Comparison of ENCODE assay signal across 9 cellular contexts in genomic region chr14:21191261-21191808, GRCh38. TPM values are rescaled to one million over a fixed set of nuclear protein-coding genes. Genes with fewer than 3 reads are reported as not detected.
DNase-seq lines count a peak whose midpoint lies in the region; FAIRE-seq and TF ChIP-seq lines count a peak whose summit lies in the region.
"Had no signal": no experiment of that assay in that cellular context is flagged by ENCODE, and none has a peak within 500 bp of the region (broad histone marks: within the 10 kb centered on the region; RNA-seq: fewer than 3 reads in every experiment).

No MANE protein-coding gene starts in this region.

- CTCF ChIA-PET in activated CD4-positive, alpha-beta T cell treated with anti-CD3 and anti-CD28 coated beads, Interleukin-2, amount 10 ng/mL, durations not matched to agents 7 days and 5 days (lab: Charles Lee): interaction anchor here (0.6 to 1.5 kb wide), 4 partner anchors 12 to 1866 kb away, joined by 3 to 5 read pairs (median 4); no protein-coding TSS in a partner anchor
- CTCF ChIA-PET in endothelial cell of umbilical vein (lab: Charles Lee): interaction anchor here (1.8 kb wide), 1 partner anchor 177 kb away, joined by 4 read pairs; no protein-coding TSS in a partner anchor

- no peak for FAIRE-seq in endothelial cell of umbilical vein (lab: Jason Lieb, UNC)

- 91% methylated on average over 7 of the region's 7 CpGs for WGBS in smooth muscle cell (ENCODE audit: low lambda C conversion rate)

- no peaks in the 10 kb centered on the region for H3K9me2 ChIP-seq in OCI-LY1 (ENCODE audit: low read depth, low read length)

- no peaks in the 10 kb centered on the region for H3K36me3 ChIP-seq in OCI-LY1 (ENCODE audit: insufficient read depth, low read length)
- H3K36me3 ChIP-seq in endothelial cell of umbilical vein (ENCODE audit: control insufficient read depth in 2 of 2, extremely low read depth in 1 of 2, insufficient read depth in 2 of 2, low read length in 2 of 2): no peaks in the 10 kb centered on the region
- no peaks in the 10 kb centered on the region for H3K36me3 ChIP-seq in smooth muscle cell (ENCODE audit: low read depth)
- H3K36me3 ChIP-seq: HAP-1 had no signal

- no peak for DNase-seq in activated CD4-positive, alpha-beta T cell treated with anti-CD3 and anti-CD28 coated beads, Interleukin-2, amount 10 ng/mL, durations not matched to agents 7 days and 5 days
- no peak for DNase-seq in activated CD4-positive, alpha-beta T cell treated with anti-CD3 and anti-CD28 coated beads for 4 hours
- DNase-seq in endothelial cell of umbilical vein (ENCODE audit: low read depth, low spot score): no peak
- DNase-seq in smooth muscle cell (lab: John Stamatoyannopoulos, UW; ENCODE audit: unreplicated experiment): no peak
- DNase-seq in NCI-H1048 (lab: John Stamatoyannopoulos, UW): no peak
- no peak for DNase-seq in stimulated activated CD4-positive, alpha-beta T cell treated with anti-CD3 and anti-CD28 coated beads, Interleukin-15, amount 100 ng/mL, for 24 hours
- DNase-seq in NCI-H187 (lab: John Stamatoyannopoulos, UW): no peak

- no peak overlapping the region for H3K9ac ChIP-seq in OCI-LY1 (ENCODE audit: low read length)
- H3K9ac ChIP-seq in endothelial cell of umbilical vein (replicated peaks; ENCODE audit: extremely low read depth, insufficient read depth, low read length): no peak overlapping the region
- H3K9ac ChIP-seq in smooth muscle cell (ENCODE audit: low read depth): no peak overlapping the region

- H3K4me2 ChIP-seq in OCI-LY1 (ENCODE audit: low read length) (peak overlapping the region; percentile 51), endothelial cell of umbilical vein (ENCODE audit: insufficient read depth, low read length) (peak overlapping the region; percentile 46), smooth muscle cell (peak overlapping the region; percentile 90)

- H4K20me1 ChIP-seq in OCI-LY1 (ENCODE audit: insufficient read depth, low read length) (no peaks in the 10 kb centered on the region), endothelial cell of umbilical vein (replicated peaks; ENCODE audit: control insufficient read depth, extremely low read depth, insufficient read depth, low read length) (no peaks in the 10 kb centered on the region), smooth muscle cell (ENCODE audit: low read depth) (no peaks in the 10 kb centered on the region)

- no peak for TF ChIP-seq POLR2A in endothelial cell of umbilical vein (IDR thresholded peaks at IDR 0.05; ENCODE audit: low read depth, low read length)

- H3K27ac Mint-ChIP-seq in activated CD4-positive, alpha-beta T cell treated with anti-CD3 and anti-CD28 coated beads, Interleukin-2, amount 10 ng/mL, durations not matched to agents 7 days and 5 days: peak overlapping the region; percentile 41

- dilution Hi-C loops in endothelial cell of umbilical vein (cut with MboI; ENCODE audit: extremely low pct_ligation_motif_present, low sequenced_read_pairs): no loop called here

- peak overlapping the region; percentile 39 for H3K4me3 ChIP-seq in OCI-LY1 (ENCODE audit: low read depth, low read length, poor library complexity, severe bottlenecking)
- no peak overlapping the region for H3K4me3 ChIP-seq in endothelial cell of umbilical vein (replicated peaks in 1 of 3; ENCODE audit: insufficient read depth in 1 of 3, low read depth in 1 of 3, low read length in 3 of 3)
- peak overlapping the region; percentile 48 for H3K4me3 ChIP-seq in smooth muscle cell

- H3K27ac ChIP-seq in OCI-LY1 (ENCODE audit: low read depth, low read length, poor library complexity, severe bottlenecking) (no peak overlapping the region), endothelial cell of umbilical vein (ENCODE audit: insufficient read depth, low read depth, low read length) (no peak overlapping the region), smooth muscle cell (ENCODE audit: low read depth) (no peak overlapping the region)

- BruUV-seq in endothelial cell of umbilical vein (replicated peaks; lab: Mats Ljungman, UMichigan): no TSS peak

- H2AFZ ChIP-seq in OCI-LY1 (ENCODE audit: low read length) (no peak overlapping the region), endothelial cell of umbilical vein (ENCODE audit: low read depth, low read length) (no peak overlapping the region), smooth muscle cell (ENCODE audit: low read depth) (no peak overlapping the region)

- no peaks in the 10 kb centered on the region for H3K9me3 ChIP-seq in OCI-LY1 (ENCODE audit: low read length)
- H3K9me3 ChIP-seq in endothelial cell of umbilical vein (replicated peaks; ENCODE audit: control insufficient read depth, insufficient read depth, low read length): no peaks in the 10 kb centered on the region
- H3K9me3 ChIP-seq in smooth muscle cell (replicated peaks; ENCODE audit: low read depth): no peaks in the 10 kb centered on the region
- H3K9me3 ChIP-seq: HAP-1 had no signal

- peaks cover 4% of the 10 kb centered on the region; the same call in 1 of the 2 replicates for H3K27me3 ChIP-seq in OCI-LY1 (ENCODE audit: insufficient read depth, low read length)
- H3K27me3 ChIP-seq in endothelial cell of umbilical vein (ENCODE audit: control insufficient read depth in 2 of 2, insufficient read depth in 2 of 2, low read length in 2 of 2): peaks cover 6 to 14% of the 10 kb centered on the region in 2 experiments
- H3K27me3 ChIP-seq in smooth muscle cell (ENCODE audit: low read depth): no peaks in the 10 kb centered on the region

- peaks cover 10% of the 10 kb centered on the region for H3K4me1 ChIP-seq in OCI-LY1 (ENCODE audit: insufficient read depth, low read length, severe bottlenecking)
- no peaks in the 10 kb centered on the region for H3K4me1 ChIP-seq in endothelial cell of umbilical vein (ENCODE audit: control insufficient read depth, extremely low read depth, insufficient read depth, low read length)
- H3K4me1 ChIP-seq in smooth muscle cell (ENCODE audit: low read depth): peaks cover 4% of the 10 kb centered on the region

- no peaks in the 10 kb centered on the region for H3K36me3 Mint-ChIP-seq in activated CD4-positive, alpha-beta T cell treated with anti-CD3 and anti-CD28 coated beads, Interleukin-2, amount 10 ng/mL, durations not matched to agents 7 days and 5 days (ENCODE audit: low read depth)

- H3K79me2 ChIP-seq in OCI-LY1 (ENCODE audit: insufficient read depth, low read length): no peaks in the 10 kb centered on the region
- H3K79me2 ChIP-seq in endothelial cell of umbilical vein (ENCODE audit: control insufficient read depth, insufficient read depth, low read length): no peaks in the 10 kb centered on the region
- no peaks in the 10 kb centered on the region for H3K79me2 ChIP-seq in smooth muscle cell (ENCODE audit: low read depth)

- TF ChIP-seq CTCF in OCI-LY1 (IDR thresholded peaks at IDR 0.05; ENCODE audit: low read length) (no peak), endothelial cell of umbilical vein (IDR thresholded peaks at IDR 0.05; ENCODE audit: extremely low read depth in 1 of 2, insufficient read depth in 1 of 2, low read depth in 1 of 2, low read length in 2 of 2) (no peak), smooth muscle cell (IDR thresholded peaks at IDR 0.05; ENCODE audit: borderline replicate concordance, insufficient read depth, poor library complexity, severe bottlenecking) (no peak)

- POLR2A ChIA-PET in activated CD4-positive, alpha-beta T cell treated with anti-CD3 and anti-CD28 coated beads, Interleukin-2, amount 10 ng/mL, durations not matched to agents 7 days and 5 days (lab: Charles Lee): no interaction called here
- POLR2A ChIA-PET in endothelial cell of umbilical vein (lab: Charles Lee): interaction anchor here (0.6 kb wide), 1 partner anchor 83 kb away, joined by 5 read pairs; no protein-coding TSS in a partner anchor

- H3K4me1 Mint-ChIP-seq in activated CD4-positive, alpha-beta T cell treated with anti-CD3 and anti-CD28 coated beads, Interleukin-2, amount 10 ng/mL, durations not matched to agents 7 days and 5 days: peaks cover 15% of the 10 kb centered on the region

- H3K27me3 Mint-ChIP-seq in activated CD4-positive, alpha-beta T cell treated with anti-CD3 and anti-CD28 coated beads, Interleukin-2, amount 10 ng/mL, durations not matched to agents 7 days and 5 days: peaks cover 16% of the 10 kb centered on the region

- H3F3A ChIP-seq in OCI-LY1 (ENCODE audit: insufficient read depth, low read length) (no peaks in the 10 kb centered on the region), smooth muscle cell (ENCODE audit: low read depth) (no peaks in the 10 kb centered on the region)

- no peaks in the 10 kb centered on the region for H3K9me3 Mint-ChIP-seq in activated CD4-positive, alpha-beta T cell treated with anti-CD3 and anti-CD28 coated beads, Interleukin-2, amount 10 ng/mL, durations not matched to agents 7 days and 5 days

- no peaks in the 10 kb centered on the region for H3K9me1 ChIP-seq in endothelial cell of umbilical vein (replicated peaks; ENCODE audit: control insufficient read depth, extremely low read depth, insufficient read depth, low read length)

- H3K4me3 Mint-ChIP-seq in activated CD4-positive, alpha-beta T cell treated with anti-CD3 and anti-CD28 coated beads, Interleukin-2, amount 10 ng/mL, durations not matched to agents 7 days and 5 days: peak overlapping the region; percentile 60

- intact Hi-C loops in endothelial cell of umbilical vein (cut with micrococcal nuclease): no loop called here

TF ChIP-seq in endothelial cell of umbilical vein, 7 proteins besides CTCF, POLR2A, EP300 and RAD21 (continues in another document):
- no peak for TF ChIP-seq GATA2 (IDR thresholded peaks at IDR 0.05; ENCODE audit: insufficient read depth, insufficient read length, low read depth, low read length)
- TF ChIP-seq EZH2 (IDR thresholded peaks at IDR 0.05; ENCODE audit: borderline replicate concordance, low read depth, low read length, severe bottlenecking): no peak
- TF ChIP-seq, protein P1, sequence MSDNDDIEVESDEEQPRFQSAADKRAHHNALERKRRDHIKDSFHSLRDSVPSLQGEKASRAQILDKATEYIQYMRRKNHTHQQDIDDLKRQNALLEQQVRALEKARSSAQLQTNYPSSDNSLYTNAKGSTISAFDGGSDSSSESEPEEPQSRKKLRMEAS (IDR thresholded peaks at IDR 0.05; ENCODE audit: insufficient read depth, insufficient read length): no peak
- no peak for TF ChIP-seq POLR2AphosphoS5 (IDR thresholded peaks at IDR 0.05; ENCODE audit: insufficient read depth, low read depth, low read length)

RNA-seq across cellular contexts. Expression of gene OR5AU1, which starts 35.5 kb away (rescaled TPM):
- total RNA-seq in activated CD4-positive, alpha-beta T cell treated with anti-CD3 and anti-CD28 coated beads, Interleukin-2, amount 10 ng/mL, durations not matched to agents 7 days and 5 days: not detected
- total RNA-seq in endothelial cell of umbilical vein (not detected in 2 replicates), smooth muscle cell (not detected in 2 replicates)
- polyA plus RNA-seq in endothelial cell of umbilical vein (not detected in 2 replicates), smooth muscle cell (not detected in 2 replicates)
- polyA plus RNA-seq in endothelial cell of umbilical vein (2011; cell fraction: cytosol; rRNA removed): not detected in 2 replicates
- not detected in 2 replicates for polyA plus RNA-seq in endothelial cell of umbilical vein (2011; cell fraction: nucleus; rRNA removed)
- polyA plus RNA-seq in endothelial cell of umbilical vein (2012): not detected in 2 replicates
- not detected in 2 replicates for polyA minus RNA-seq in endothelial cell of umbilical vein
- polyA minus RNA-seq in endothelial cell of umbilical vein (2011; cell fraction: cytosol; rRNA and poly(A)+ RNA removed): not detected
- polyA minus RNA-seq in endothelial cell of umbilical vein (2011; cell fraction: nucleus; rRNA and poly(A)+ RNA removed): not detected in 2 replicates

Comparison
In these comparisons a context has a peak if more than half of its experiments do, and no peak if none do; other contexts are left out.
1. H3K4me3 ChIP-seq: peak in OCI-LY1 (single experiment) and smooth muscle cell (single experiment); none in endothelial cell of umbilical vein (0 of 3).
2. Peak in every context shown above with its lines, with median percentiles within 50 percentile points of each other: H3K4me2 ChIP-seq.